Comparison of ENCODE assay signal across 10 cellular contexts in genomic region chr19:54388803-54389144, GRCh38. TPM values are rescaled to one million over a fixed set of nuclear protein-coding genes. Genes with fewer than 3 reads are reported as not detected.
DNase-seq lines count a peak whose midpoint lies in the region; ATAC-seq, FAIRE-seq and TF ChIP-seq lines count a peak whose summit lies in the region.
"Had no signal": no experiment of that assay in that cellular context is flagged by ENCODE, and none has a peak within 500 bp of the region (broad histone marks: within the 10 kb centered on the region; RNA-seq: fewer than 3 reads in every experiment).

No MANE protein-coding gene starts in this region.

- intact Hi-C loops in left colon (cut with DNase I, micrococcal nuclease), result no loop called here

- ATAC-seq in A549 (no peak), left colon (no peak), HG03196 (IDR thresholded peaks at IDR 0.05; ENCODE audit: unreplicated experiment) (no peak)
- peak; percentile 48 for ATAC-seq in activated T-helper 17 cell treated with anti-CD3 and anti-CD28 coated beads, Interleukin-2, amount 50 U/mL, for 72 hours (replicated peaks)
- ATAC-seq: gastroesophageal sphincter had no signal

- no peaks in the 10 kb centered on the region for H3F3A ChIP-seq in GM23248 (ENCODE audit: insufficient read depth)

- WGBS in A549 (ENCODE audit: missing lambda C conversion rate), result 36% methylated on average over 9 of the region's 9 CpGs
- 17 to 20% methylated on average over 9 of the region's 9 CpGs for WGBS in GM23248 (ENCODE audit: low coverage in 1 of 2, low lambda C conversion rate in 2 of 2, missing lambda C conversion rate in 2 of 2), 2 experiments

- no peak for FAIRE-seq in A549 (lab: Jason Lieb, UNC)

- POLR2A ChIA-PET in A549 (lab: Yijun Ruan, JAX) (no interaction called here), RWPE1 (lab: Yijun Ruan, JAX; ENCODE audit: low non-redundant PET) (no interaction called here)

- H3K27me3 ChIP-seq in GM23248 (replicated peaks; ENCODE audit: insufficient read depth), result peaks cover 42% of the 10 kb centered on the region
- H3K27me3 ChIP-seq: ovary had no signal

- peak overlapping the region; percentile 10 for H3K27ac Mint-ChIP-seq in activated T-helper 17 cell treated with anti-CD3 and anti-CD28 coated beads, Interleukin-2, amount 50 U/mL, for 72 hours
- no peak overlapping the region for H3K27ac Mint-ChIP-seq in mesothelial cell of epicardium

- H3K4me3 Mint-ChIP-seq in activated T-helper 17 cell treated with anti-CD3 and anti-CD28 coated beads, Interleukin-2, amount 50 U/mL, for 72 hours, result peak overlapping the region; percentile 79
- H3K4me3 Mint-ChIP-seq in mesothelial cell of epicardium, result peak overlapping the region; percentile 4

- no peaks in the 10 kb centered on the region for H4K20me1 ChIP-seq in GM23248 (ENCODE audit: insufficient read depth)

- CTCF ChIA-PET in A549 (lab: Yijun Ruan, JAX), result interaction anchor here (0.6 to 1.8 kb wide), 7 partner anchors 11 to 590 kb away, joined by 3 to 6 read pairs (median 3); no protein-coding TSS in a partner anchor
- CTCF ChIA-PET in RWPE1 (lab: Yijun Ruan, JAX), result interaction anchor here (0.7 to 1.2 kb wide), 2 partner anchors 9 to 64 kb away, joined by 3 to 4 read pairs; no protein-coding TSS in a partner anchor

- TF ChIP-seq POLR2A in A549 (IDR thresholded peaks at IDR 0.05; ENCODE audit: low read length), result no peak

- no peak for TF ChIP-seq EP300 in A549 (IDR thresholded peaks at IDR 0.05)

- no peaks in the 10 kb centered on the region for H3K79me2 ChIP-seq in GM23248 (ENCODE audit: insufficient read depth)

- H3K4me3 ChIP-seq in A549, result peak overlapping the region; percentile 13; the same call in 2 of the 3 replicates
- peak overlapping the region; percentile 8 for H3K4me3 ChIP-seq in GM23248
- H3K4me3 ChIP-seq: ovary had no signal

- H3K27me3 Mint-ChIP-seq in activated T-helper 17 cell treated with anti-CD3 and anti-CD28 coated beads, Interleukin-2, amount 50 U/mL, for 72 hours, result peaks cover 7% of the 10 kb centered on the region
- peaks cover 58% of the 10 kb centered on the region for H3K27me3 Mint-ChIP-seq in mesothelial cell of epicardium (ENCODE audit: low read depth)

- H3K4me1 ChIP-seq in A549, result 0 out of 3 replicates have a peak, but pooled peaks cover 5% of the 10 kb centered on the region
- H3K4me1 ChIP-seq in GM23248 (ENCODE audit: insufficient read depth), result no peaks in the 10 kb centered on the region
- H3K4me1 ChIP-seq: gastroesophageal sphincter had no signal

- H3K9me3 ChIP-seq in A549 (peaks cover 7% of the 10 kb centered on the region; the same call in 2 of the 3 replicates), GM23248 (ENCODE audit: low read depth) (no peaks in the 10 kb centered on the region)
- H3K9me3 ChIP-seq: gastroesophageal sphincter, ovary had no signal

- in situ Hi-C loops in GM23248 (cut with MboI), result no loop called here

- no peak overlapping the region for H3K9ac ChIP-seq in GM23248

- H3K4me2 ChIP-seq in A549, result peak overlapping the region; percentile 45
- peak overlapping the region; percentile 46 for H3K4me2 ChIP-seq in GM23248 (ENCODE audit: unreplicated experiment)

- peaks cover 15% of the 10 kb centered on the region for H3K4me1 Mint-ChIP-seq in activated T-helper 17 cell treated with anti-CD3 and anti-CD28 coated beads, Interleukin-2, amount 50 U/mL, for 72 hours
- H3K4me1 Mint-ChIP-seq in mesothelial cell of epicardium, result peaks cover 2% of the 10 kb centered on the region

- no peaks in the 10 kb centered on the region for H3K36me3 ChIP-seq in GM23248 (ENCODE audit: low read depth)
- H3K36me3 ChIP-seq: gastroesophageal sphincter, ovary had no signal

- H2AFZ ChIP-seq in GM23248, result peak overlapping the region; percentile 27; the same call in 1 of the 2 replicates

- no peak overlapping the region for H3K27ac ChIP-seq in A549
- no peak overlapping the region for H3K27ac ChIP-seq in GM23248
- H3K27ac ChIP-seq in RWPE1, result no peak overlapping the region
- H3K27ac ChIP-seq: gastroesophageal sphincter, ovary had no signal

- H3K9me2 ChIP-seq in GM23248 (ENCODE audit: insufficient read depth), result no peaks in the 10 kb centered on the region

- TF ChIP-seq RAD21 in A549 (conservative IDR thresholded peaks at IDR 0.05 in 1 of 2, IDR thresholded peaks at IDR 0.05 in 1 of 2), result no peak

- no peak for TF ChIP-seq CTCF in A549 (IDR thresholded peaks at IDR 0.05)
- TF ChIP-seq CTCF in mesothelial cell of epicardium (IDR thresholded peaks at IDR 0.05; ENCODE audit: unreplicated experiment), result no peak
- no peak for TF ChIP-seq CTCF in RWPE1 (conservative IDR thresholded peaks at IDR 0.05; ENCODE audit: low read depth)

- no peaks in the 10 kb centered on the region for H3K9me3 Mint-ChIP-seq in activated T-helper 17 cell treated with anti-CD3 and anti-CD28 coated beads, Interleukin-2, amount 50 U/mL, for 72 hours
- H3K9me3 Mint-ChIP-seq in mesothelial cell of epicardium, result no peaks in the 10 kb centered on the region

- DNase-seq in A549 (ENCODE audit: low read depth in 1 of 2, low spot score in 1 of 2) (no peak), GM23248 (no peak), mesothelial cell of epicardium (ENCODE audit: low spot score in 2 of 2, unreplicated experiment in 2 of 2) (no peak), left colon (no peak), RWPE1 (ENCODE audit: low spot score) (no peak)
- no peak for DNase-seq in stimulated activated CD4-positive, alpha-beta T cell treated with anti-CD3 and anti-CD28 coated beads, Interleukin-4, amount 100 ng/mL, for 24 hours
- DNase-seq: ovary had no signal

- H3K36me3 Mint-ChIP-seq in activated T-helper 17 cell treated with anti-CD3 and anti-CD28 coated beads, Interleukin-2, amount 50 U/mL, for 72 hours (ENCODE audit: low read depth), result no peaks in the 10 kb centered on the region
- H3K36me3 Mint-ChIP-seq in mesothelial cell of epicardium, result no peaks in the 10 kb centered on the region

TF ChIP-seq in A549, 52 proteins besides CTCF, POLR2A, EP300 and RAD21 (continues in another document):
- no peak for TF ChIP-seq ELK1 (IDR thresholded peaks at IDR 0.05; ENCODE audit: low read depth, low read length)
- TF ChIP-seq USF2 (IDR thresholded peaks at IDR 0.05), result no peak
- no peak for TF ChIP-seq HEYL (CRISPR knock-in tag; IDR thresholded peaks at IDR 0.05)
- no peak for TF ChIP-seq NFE2L2 (conservative IDR thresholded peaks at IDR 0.05; ENCODE audit: low read length)
- TF ChIP-seq SREBF2 (IDR thresholded peaks at IDR 0.05), result no peak

RNA-seq across cellular contexts. Expression of gene LAIR1, which starts 24.0 kb away (rescaled TPM):
- polyA plus RNA-seq in A549 (2011; rRNA removed) (not detected in 2 replicates), A549 (2017; fragmentation: RNase III; extraction: RNeasy Plus Mini Kit Qiagen cat#74134 plus additional on column Dnase treatment) (not detected in 3 replicates), GM23248 (2016; fragmentation: Nextera tagmentation; extraction: Ambion mirVana) (not detected in 2 replicates)
- not detected in 2 replicates for polyA plus RNA-seq in A549 (2012; cell fraction: cytosol; rRNA removed)
- polyA plus RNA-seq in A549 (2012; cell fraction: nucleus; rRNA removed), result 0.01 TPM in 1 of 2 replicates, not detected in the other
- polyA minus RNA-seq in A549 (2011; rRNA and poly(A)+ RNA removed), result not detected in 2 replicates
- total RNA-seq in GM23248 (2014; rRNA removed; shearing (Covaris generic)), result not detected in 2 replicates
- total RNA-seq in activated T-helper 17 cell treated with anti-CD3 and anti-CD28 coated beads, Interleukin-2, amount 50 U/mL, for 72 hours, result 10 to 100 TPM in 1 of 2 donors, 1 to 10 TPM in 1; 2.2 to 15.6 TPM
- total RNA-seq in mesothelial cell of epicardium (0.53 to 0.92 TPM (median 0.75 TPM) in 3 replicates), left colon (10 to 100 TPM in 1 of 2 donors, 1 to 10 TPM in 1; 3.8 to 13.2 TPM)

RNA-seq across cellular contexts. Expression of gene TTYH1, which starts 26.5 kb away (rescaled TPM):
- 0.31 and 0.56 TPM in 2 replicates for polyA plus RNA-seq in A549 (2011; rRNA removed)
- polyA plus RNA-seq in A549 (2012; cell fraction: cytosol; rRNA removed), result 0.26 and 0.33 TPM in 2 replicates
- polyA plus RNA-seq in A549 (2012; cell fraction: nucleus; rRNA removed), result 0.48 and 0.50 TPM in 2 replicates
- polyA plus RNA-seq in A549 (2017; fragmentation: RNase III; extraction: RNeasy Plus Mini Kit Qiagen cat#74134 plus additional on column Dnase treatment), result 0.15 to 0.32 TPM in 2 of 3 replicates, not detected in the other
- 0.29 and 1.1 TPM in 2 replicates for polyA minus RNA-seq in A549 (2011; rRNA and poly(A)+ RNA removed)
- not detected in 2 replicates for total RNA-seq in GM23248 (2014; rRNA removed; shearing (Covaris generic))
- polyA plus RNA-seq in GM23248 (2016; fragmentation: Nextera tagmentation; extraction: Ambion mirVana), result 0.05 TPM in 2 replicates
- total RNA-seq in activated T-helper 17 cell treated with anti-CD3 and anti-CD28 coated beads, Interleukin-2, amount 50 U/mL, for 72 hours, result under 1 TPM in 1 of 2 donors, not detected in 1; 0.40 TPM
- 4.2 to 6.0 TPM (median 5.2 TPM) in 3 replicates for total RNA-seq in mesothelial cell of epicardium
- total RNA-seq in left colon, result 1 to 10 TPM in 1 of 2 donors, not detected in 1; 1.1 TPM

RNA-seq across cellular contexts. Expression of gene LILRA4, which starts 49.8 kb away (rescaled TPM):
- polyA plus RNA-seq in A549 (2011; rRNA removed) (not detected in 2 replicates), A549 (2017; fragmentation: RNase III; extraction: RNeasy Plus Mini Kit Qiagen cat#74134 plus additional on column Dnase treatment) (not detected in 3 replicates), GM23248 (2016; fragmentation: Nextera tagmentation; extraction: Ambion mirVana) (not detected in 2 replicates)
- polyA plus RNA-seq in A549 (2012; cell fraction: cytosol; rRNA removed), result not detected in 2 replicates
- not detected in 2 replicates for polyA plus RNA-seq in A549 (2012; cell fraction: nucleus; rRNA removed)
- not detected in 2 replicates for polyA minus RNA-seq in A549 (2011; rRNA and poly(A)+ RNA removed)
- not detected in 2 replicates for total RNA-seq in GM23248 (2014; rRNA removed; shearing (Covaris generic))
- not detected for total RNA-seq in activated T-helper 17 cell treated with anti-CD3 and anti-CD28 coated beads, Interleukin-2, amount 50 U/mL, for 72 hours
- total RNA-seq in mesothelial cell of epicardium (not detected in 3 replicates), left colon (not detected)
- total RNA-seq: gastroesophageal sphincter had no signal
